Comparison of ENCODE assay signal across 2 cellular contexts in genomic region chr4:118307619-118308018, GRCh38.
TF ChIP-seq lines count a peak whose summit lies in the region.

No MANE protein-coding gene starts in this region.

TF ChIP-seq in IMR-90, 13 proteins besides CTCF, POLR2A, EP300 and RAD21:
- TF ChIP-seq FOS (IDR thresholded peaks at IDR 0.05; ENCODE audit: low read depth, low read length) (no peak), SMC3 (IDR thresholded peaks at IDR 0.05; ENCODE audit: low read depth, low read length) (no peak), NFE2L2 (IDR thresholded peaks at IDR 0.05; ENCODE audit: low read depth, low read length) (no peak), RFX5 (IDR thresholded peaks at IDR 0.05; ENCODE audit: low read depth, low read length) (no peak), RCOR1 (IDR thresholded peaks at IDR 0.05; ENCODE audit: insufficient replicate concordance, low read length) (no peak), MAFK (IDR thresholded peaks at IDR 0.05; ENCODE audit: low read depth, low read length) (no peak), CHD1 (IDR thresholded peaks at IDR 0.05; ENCODE audit: low read depth, low read length) (no peak), BHLHE40 (IDR thresholded peaks at IDR 0.05; ENCODE audit: low read depth, low read length) (no peak), MXI1 (IDR thresholded peaks at IDR 0.05; ENCODE audit: borderline replicate concordance, low read depth, low read length) (no peak), MAZ (IDR thresholded peaks at IDR 0.05; ENCODE audit: borderline replicate concordance, low read depth, low read length) (no peak), CEBPB (IDR thresholded peaks at IDR 0.05; ENCODE audit: low read depth, low read length) (no peak)
- TF ChIP-seq, protein P1, sequence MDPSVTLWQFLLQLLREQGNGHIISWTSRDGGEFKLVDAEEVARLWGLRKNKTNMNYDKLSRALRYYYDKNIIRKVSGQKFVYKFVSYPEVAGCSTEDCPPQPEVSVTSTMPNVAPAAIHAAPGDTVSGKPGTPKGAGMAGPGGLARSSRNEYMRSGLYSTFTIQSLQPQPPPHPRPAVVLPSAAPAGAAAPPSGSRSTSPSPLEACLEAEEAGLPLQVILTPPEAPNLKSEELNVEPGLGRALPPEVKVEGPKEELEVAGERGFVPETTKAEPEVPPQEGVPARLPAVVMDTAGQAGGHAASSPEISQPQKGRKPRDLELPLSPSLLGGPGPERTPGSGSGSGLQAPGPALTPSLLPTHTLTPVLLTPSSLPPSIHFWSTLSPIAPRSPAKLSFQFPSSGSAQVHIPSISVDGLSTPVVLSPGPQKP (IDR thresholded peaks at IDR 0.05; ENCODE audit: borderline replicate concordance, low read depth, low read length), result no peak
- TF ChIP-seq, protein P2, sequence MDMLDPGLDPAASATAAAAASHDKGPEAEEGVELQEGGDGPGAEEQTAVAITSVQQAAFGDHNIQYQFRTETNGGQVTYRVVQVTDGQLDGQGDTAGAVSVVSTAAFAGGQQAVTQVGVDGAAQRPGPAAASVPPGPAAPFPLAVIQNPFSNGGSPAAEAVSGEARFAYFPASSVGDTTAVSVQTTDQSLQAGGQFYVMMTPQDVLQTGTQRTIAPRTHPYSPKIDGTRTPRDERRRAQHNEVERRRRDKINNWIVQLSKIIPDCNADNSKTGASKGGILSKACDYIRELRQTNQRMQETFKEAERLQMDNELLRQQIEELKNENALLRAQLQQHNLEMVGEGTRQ (IDR thresholded peaks at IDR 0.05; ENCODE audit: low read depth, low read length), result no peak

TF ChIP-seq in endothelial cell of umbilical vein, 7 proteins besides CTCF, POLR2A, EP300 and RAD21:
- TF ChIP-seq MYC (IDR thresholded peaks at IDR 0.05; ENCODE audit: low read depth, low read length), result no peak
- TF ChIP-seq GATA2 (IDR thresholded peaks at IDR 0.05; ENCODE audit: insufficient read depth, insufficient read length, low read depth, low read length), result no peak
- TF ChIP-seq, protein P3, sequence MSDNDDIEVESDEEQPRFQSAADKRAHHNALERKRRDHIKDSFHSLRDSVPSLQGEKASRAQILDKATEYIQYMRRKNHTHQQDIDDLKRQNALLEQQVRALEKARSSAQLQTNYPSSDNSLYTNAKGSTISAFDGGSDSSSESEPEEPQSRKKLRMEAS (IDR thresholded peaks at IDR 0.05; ENCODE audit: insufficient read depth, insufficient read length), result no peak
- no peak for TF ChIP-seq POLR2AphosphoS5 (IDR thresholded peaks at IDR 0.05; ENCODE audit: insufficient read depth, low read depth, low read length)
- no peak for TF ChIP-seq EZH2 (IDR thresholded peaks at IDR 0.05; ENCODE audit: borderline replicate concordance, low read depth, low read length, severe bottlenecking)
- no peak for TF ChIP-seq FOS (IDR thresholded peaks at IDR 0.05; ENCODE audit: borderline replicate concordance, insufficient read depth, low read length)
- no peak for TF ChIP-seq JUN (IDR thresholded peaks at IDR 0.05; ENCODE audit: borderline replicate concordance, insufficient read depth, insufficient read length, low read depth)
TF ChIP-seq in endothelial cell of umbilical vein: peak in this region for 0.
